ENCODE assay signal across 31 cellular contexts in the genomic region with DNA sequence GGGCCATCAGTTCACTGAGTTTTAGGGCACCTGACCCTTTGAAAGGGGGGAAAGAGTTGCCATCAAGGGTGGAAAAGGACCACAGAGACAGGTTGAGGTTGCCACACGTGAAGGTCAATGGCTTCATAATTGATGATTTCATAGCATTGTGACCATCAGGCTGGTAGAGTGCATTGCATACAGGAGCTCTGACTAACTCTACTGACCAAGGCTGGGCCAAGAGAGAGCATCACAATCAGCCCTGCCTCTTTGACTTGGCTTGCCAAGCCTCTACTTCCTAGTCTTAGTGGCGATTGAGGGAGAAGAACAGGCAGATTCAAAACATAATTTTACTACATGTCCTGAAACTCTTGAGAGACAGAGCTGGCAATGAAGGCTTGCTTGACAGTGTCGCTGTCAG. TPM values are rescaled to one million over a fixed set of nuclear protein-coding genes. Genes with fewer than 3 reads are reported as not detected.
"Had no signal": no experiment of that assay in that cellular context is flagged by ENCODE, and none has a peak within 500 bp of the region (broad histone marks: within the 10 kb centered on the region; RNA-seq: fewer than 3 reads in every experiment).

No MANE protein-coding gene starts in this region.

- H2AFZ ChIP-seq: hepatocyte, neural progenitor cell, parathyroid adenoma had no signal

- H3K27ac Mint-ChIP-seq: nephron; neural progenitor cell; progenitor cell of endocrine pancreas; stimulated activated naive CD8-positive, alpha-beta T cell treated with anti-CD3 and anti-CD28 coated beads, Interleukin-15, amount 100 ng/mL, for 72 hours had no signal

- H3K36me3 ChIP-seq: gastrocnemius medialis, heart left ventricle, lower lobe of right lung, neural progenitor cell, right lobe of liver, suprapubic skin, transverse colon, upper lobe of right lung, uterus had no signal

- DNase-seq: dorsolateral prefrontal cortex; effector CD4-positive, alpha-beta T cell; foreskin fibroblast; gastrocnemius medialis; heart left ventricle; islet precursor cell; kidney glomerular epithelial cell; left ventricle myocardium superior; lower lobe of right lung; right lobe of liver; stimulated activated CD4-positive, alpha-beta T cell treated with anti-CD3 and anti-CD28 coated beads, Interleukin-12 subunit alpha, Interleukin-12 subunit beta, amount 100 ng/mL, for 4 hours; stimulated activated CD4-positive, alpha-beta T cell treated with anti-CD3 and anti-CD28 coated beads, Interleukin-1b, Interleukin-23, amount 100 ng/mL, for 48 hours; stimulated activated CD4-positive, alpha-beta T cell treated with anti-CD3 and anti-CD28 coated beads, Interleukin-4, amount 100 ng/mL, for 1 hour; stimulated activated CD8-positive, alpha-beta memory T cell treated with anti-CD3 and anti-CD28 coated beads, Interleukin-4, amount 100 ng/mL, for 48 hours; stimulated activated naive CD4-positive, alpha-beta T cell; stimulated activated naive CD8-positive, alpha-beta T cell treated with anti-CD3 and anti-CD28 coated beads, Interleukin-15, amount 100 ng/mL, for 72 hours; transverse colon; upper lobe of right lung; uterus had no signal

- H3K4me3 Mint-ChIP-seq: nephron; neural progenitor cell; stimulated activated naive CD8-positive, alpha-beta T cell treated with anti-CD3 and anti-CD28 coated beads, Interleukin-15, amount 100 ng/mL, for 72 hours had no signal

- H3K9me3 ChIP-seq: gastrocnemius medialis, heart left ventricle, lower lobe of right lung, right lobe of liver, suprapubic skin, transverse colon, upper lobe of right lung, uterus had no signal

- H3K79me2 ChIP-seq: hepatocyte, parathyroid adenoma had no signal

- H3K4me3 ChIP-seq: dorsolateral prefrontal cortex, gastrocnemius medialis, heart left ventricle, hepatocyte, lower lobe of right lung, neural progenitor cell, right lobe of liver, smooth muscle cell, suprapubic skin, transverse colon, upper lobe of right lung, uterus had no signal

- ATAC-seq: gastrocnemius medialis; heart left ventricle; left ventricle myocardium superior; lower lobe of right lung; stimulated activated naive CD8-positive, alpha-beta T cell treated with anti-CD3 and anti-CD28 coated beads, Interleukin-15, amount 100 ng/mL, for 72 hours; upper lobe of right lung had no signal

- H3K4me1 ChIP-seq: gastrocnemius medialis, lower lobe of right lung, neural progenitor cell, parathyroid adenoma, transverse colon, upper lobe of right lung, uterus had no signal

- H3K27ac ChIP-seq: dorsolateral prefrontal cortex, gastrocnemius medialis, heart left ventricle, hepatocyte, lower lobe of right lung, neural progenitor cell, parathyroid adenoma, right lobe of liver, suprapubic skin, transverse colon, upper lobe of right lung, uterus had no signal

- H3K27me3 Mint-ChIP-seq: progenitor cell of endocrine pancreas had no signal

- H3K9ac ChIP-seq: neural progenitor cell, parathyroid adenoma had no signal

- H3K4me1 Mint-ChIP-seq: neural progenitor cell had no signal

- H3K27me3 ChIP-seq: dorsolateral prefrontal cortex, gastrocnemius medialis, heart left ventricle, hepatocyte, neural progenitor cell, right lobe of liver, suprapubic skin, transverse colon, upper lobe of right lung, uterus had no signal

- H3K4me2 ChIP-seq: hepatocyte, neural progenitor cell, smooth muscle cell had no signal

RNA-seq across cellular contexts. Expression of gene TNP1, which starts 5.8 kb away (rescaled TPM):
- total RNA-seq: dorsolateral prefrontal cortex, gastrocnemius medialis, glomerular endothelial cell, heart left ventricle, hepatocyte, left ventricle myocardium superior, lower lobe of right lung, mesenteric fat pad, myocyte, osteoblast, right lobe of liver, smooth muscle cell, suprapubic skin, transverse colon, upper lobe of right lung, uterus had no signal
- polyA plus RNA-seq: esophagus, heart left ventricle, hepatocyte, smooth muscle cell had no signal
